In genomic region chr4:184568770-184569169, GRCh38 we compare ENCODE assay signal across 21 cellular contexts.
DNase-seq lines count a peak whose midpoint lies in the region; TF ChIP-seq lines count a peak whose summit lies in the region.
"Had no signal": no experiment of that assay in that cellular context is flagged by ENCODE, and none has a peak within 500 bp of the region (broad histone marks: within the 10 kb centered on the region; RNA-seq: fewer than 3 reads in every experiment).

No MANE protein-coding gene starts in this region.

- H3K27ac Mint-ChIP-seq in HFFc6 (no peak overlapping the region), osteocyte (ENCODE audit: unreplicated experiment) (no peak overlapping the region)
- H3K27ac Mint-ChIP-seq: activated CD4-positive, alpha-beta memory T cell treated with anti-CD3 and anti-CD28 coated beads for 36 hours; T-cell had no signal

- WGBS in transverse colon (ENCODE audit: low coverage in 1 of 2), 2 donors, result 67 to 80% methylated on average over 4 to 6 of the region's 6 CpGs

- no peaks in the 10 kb centered on the region for H3K4me1 ChIP-seq in transverse colon
- H3K4me1 ChIP-seq: Caco-2, thyroid gland had no signal

- no peaks in the 10 kb centered on the region for H3K27me3 ChIP-seq in GM06990 (replicated peaks; ENCODE audit: control insufficient read depth, insufficient read depth, low read length)
- no peaks in the 10 kb centered on the region for H3K27me3 ChIP-seq in transverse colon
- H3K27me3 ChIP-seq: heart left ventricle, thyroid gland had no signal

- H3K9me3 Mint-ChIP-seq in HFFc6, result peaks cover 1% of the 10 kb centered on the region; the same call in 1 of the 2 replicates
- H3K9me3 Mint-ChIP-seq in osteocyte (ENCODE audit: unreplicated experiment), result peaks cover 7% of the 10 kb centered on the region

- in situ Hi-C loops in SK-MEL-5 (cut with HindIII; ENCODE audit: low pct_unique_long_range_greater_than_20kb, low sequenced_read_pairs), result no loop called here
- in situ Hi-C loops in transverse colon (cut with MboI; ENCODE audit: low pct_ligation_motif_present in 1 of 4, low pct_unique_long_range_greater_than_20kb in 1 of 4, low sequenced_read_pairs in 3 of 4), result no loop called here

- H3K36me3 Mint-ChIP-seq in HFFc6 (ENCODE audit: low read depth) (no peaks in the 10 kb centered on the region), osteocyte (ENCODE audit: unreplicated experiment) (no peaks in the 10 kb centered on the region)
- H3K36me3 Mint-ChIP-seq: T-cell had no signal

- H3K27me3 Mint-ChIP-seq in HFFc6 (ENCODE audit: insufficient read depth) (peaks cover 1% of the 10 kb centered on the region), osteocyte (ENCODE audit: unreplicated experiment) (no peaks in the 10 kb centered on the region)
- H3K27me3 Mint-ChIP-seq: T-cell had no signal

- TF ChIP-seq EP300 in transverse colon (IDR thresholded peaks at IDR 0.05; ENCODE audit: low read depth), result no peak

- DNase-seq in GM06990 (ENCODE audit: extremely low read depth, insufficient read length) (peak; percentile 32), HFFc6 (no peak), SK-MEL-5 (ENCODE audit: low read depth, low spot score) (peak; percentile 30), left kidney (ENCODE audit: low read depth, low spot score) (peak; percentile 7), osteocyte (ENCODE audit: extremely low spot score, unreplicated experiment) (no peak), DMS153 (lab: John Stamatoyannopoulos, UW) (no peak), transverse colon (no peak)
- DNase-seq: activated CD4-positive, alpha-beta memory T cell treated with anti-CD3 and anti-CD28 coated beads for 36 hours; activated naive CD4-positive, alpha-beta T cell treated with anti-CD3 and anti-CD28 coated beads, Interleukin-2, amount 50 U/mL, for 16 hours; activated T-cell treated with anti-CD3 and anti-CD28 coated beads, Interleukin-2, amount 50 U/mL, for 1 hour; Caco-2; GOT3; heart left ventricle; lower lobe of right lung; NCI-H146; NCI-H2171 treated with DMSO at 0.1 percent for 48 hours; NCI-H69; stimulated activated naive CD4-positive, alpha-beta T cell treated with Interleukin-2 at 50 U/mL for 16 hours; T-cell; thyroid gland; WERI-Rb-1 had no signal

- H3K4me1 Mint-ChIP-seq in HFFc6 (ENCODE audit: low read depth), result peaks cover 3% of the 10 kb centered on the region
- no peaks in the 10 kb centered on the region for H3K4me1 Mint-ChIP-seq in osteocyte (ENCODE audit: unreplicated experiment)

- no peak for TF ChIP-seq POLR2A in transverse colon (IDR thresholded peaks at IDR 0.05)

- H3K9me3 ChIP-seq in transverse colon, result no peaks in the 10 kb centered on the region
- H3K9me3 ChIP-seq: Caco-2, lower lobe of right lung, thyroid gland had no signal

- TF ChIP-seq CTCF in GM06990 (IDR thresholded peaks at IDR 0.05; ENCODE audit: insufficient read depth, low read length, poor library complexity, severe bottlenecking) (no peak), HFFc6 (IDR thresholded peaks at IDR 0.05) (no peak), osteocyte (IDR thresholded peaks at IDR 0.05) (no peak), transverse colon (IDR thresholded peaks at IDR 0.05) (no peak)

- intact Hi-C loops in transverse colon (cut with DNase I; ENCODE audit: low total_unique reads), result no loop called here

- H3K36me3 ChIP-seq in GM06990 (ENCODE audit: control insufficient read depth, insufficient read depth, low read length) (no peaks in the 10 kb centered on the region), transverse colon (no peaks in the 10 kb centered on the region)
- H3K36me3 ChIP-seq: heart left ventricle, lower lobe of right lung, thyroid gland, WERI-Rb-1 had no signal

- H3K4me3 ChIP-seq in GM06990 (replicated peaks; ENCODE audit: low read depth, low read length), result 0 out of 2 replicates have a peak overlapping the region, but pooled peaks have one; percentile 11
- no peak overlapping the region for H3K4me3 ChIP-seq in transverse colon
- H3K4me3 ChIP-seq: lower lobe of right lung, thyroid gland had no signal

- no peak overlapping the region for H3K27ac ChIP-seq in transverse colon
- H3K27ac ChIP-seq: lower lobe of right lung, thyroid gland, WERI-Rb-1 had no signal

- H3K4me3 Mint-ChIP-seq in HFFc6 (peak overlapping the region; percentile 30; the same call in 1 of the 2 replicates), osteocyte (ENCODE audit: unreplicated experiment) (no peak overlapping the region)
- H3K4me3 Mint-ChIP-seq: activated CD4-positive, alpha-beta memory T cell treated with anti-CD3 and anti-CD28 coated beads for 36 hours; T-cell had no signal

Comparison
In these comparisons a context has a peak if more than half of its experiments do, and no peak if none do; other contexts are left out.
1. DNase-seq: peak in GM06990 (single experiment), SK-MEL-5 (single experiment) and left kidney (single experiment); none in HFFc6 (single experiment), osteocyte (single experiment), DMS153 (single experiment) and transverse colon (single experiment).